Comparison of ENCODE assay signal across 19 cellular contexts in the genomic region with DNA sequence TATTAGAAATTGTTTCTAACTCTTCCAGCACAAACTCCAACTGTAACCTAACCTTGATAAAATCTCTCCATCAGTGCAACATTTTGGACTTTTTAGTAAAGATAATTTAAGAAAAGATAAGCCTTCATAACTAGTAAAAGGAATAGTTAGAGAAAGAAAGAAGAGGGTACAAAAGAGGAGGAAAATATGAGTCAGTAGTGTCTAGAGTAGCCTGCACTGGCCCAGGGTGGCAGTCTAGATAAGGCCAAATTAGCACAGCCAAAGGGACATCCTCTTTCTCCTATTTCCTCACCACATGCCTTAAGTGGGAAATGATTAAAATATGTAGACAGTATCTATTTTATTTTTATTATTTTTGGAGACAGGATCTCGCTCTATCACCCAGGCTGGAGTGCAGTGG. TPM values are rescaled to one million over a fixed set of nuclear protein-coding genes. Genes with fewer than 3 reads are reported as not detected.
"Had no signal": no experiment of that assay in that cellular context is flagged by ENCODE, and none has a peak within 500 bp of the region (broad histone marks: within the 10 kb centered on the region; RNA-seq: fewer than 3 reads in every experiment).

No MANE protein-coding gene starts in this region.

- H3K9me3 ChIP-seq: spleen, thoracic aorta, vagina had no signal

- DNase-seq: activated naive CD4-positive, alpha-beta T cell; activated T-cell treated with anti-CD3 and anti-CD28 coated beads, Interleukin-2, amount 50 U/mL, for 24 hours; effector CD4-positive, alpha-beta T cell; natural killer cell; retina; spleen; stimulated activated CD4-positive, alpha-beta T cell treated with anti-CD3 and anti-CD28 coated beads, Interleukin-4, amount 100 ng/mL, for 24 hours; stimulated activated naive CD4-positive, alpha-beta T cell treated with Interleukin-2 at 50 U/mL for 16 hours; T-helper 17 cell had no signal

- H3K27me3 ChIP-seq: cardiac muscle cell, vagina had no signal

- H3K4me3 ChIP-seq: cardiac muscle cell, spleen, thoracic aorta, vagina had no signal

- ATAC-seq: activated T-helper 17 cell treated with anti-CD3 and anti-CD28 coated beads, Interleukin-2, amount 50 U/mL, for 72 hours; left lobe of liver; natural killer cell; T-helper 17 cell; WTC11 had no signal

- H3K27ac ChIP-seq: spleen, vagina had no signal

- H3K36me3 ChIP-seq: cardiac muscle cell, spleen, thoracic aorta, vagina had no signal

RNA-seq across cellular contexts. Expression of gene STX19, which starts 58.4 kb away (rescaled TPM):
- total RNA-seq: activated T-helper 17 cell treated with anti-CD3 and anti-CD28 coated beads, Interleukin-2, amount 50 U/mL, for 72 hours; cardiac muscle cell; kidney epithelial cell; left lobe of liver; lung microvascular endothelial cell; natural killer cell; osteocyte; progenitor cell of endocrine pancreas; T-helper 17 cell; thoracic aorta; WTC11 had no signal
- polyA plus RNA-seq: cardiac muscle cell had no signal
